ENCODE assay signal across 18 cellular contexts in genomic region chr2:1837458-1837857, GRCh38.
DNase-seq lines count a peak whose midpoint lies in the region; ATAC-seq and TF ChIP-seq lines count a peak whose summit lies in the region.
"Had no signal": no experiment of that assay in that cellular context is flagged by ENCODE, and none has a peak within 500 bp of the region (broad histone marks: within the 10 kb centered on the region; RNA-seq: fewer than 3 reads in every experiment).

No MANE protein-coding gene starts in this region.

- H2BK15ac ChIP-seq in neuronal stem cell (ENCODE audit: low read length), result no peak overlapping the region

- POLR2A ChIA-PET in naive thymus-derived CD4-positive, alpha-beta T cell (lab: Charles Lee), result no interaction called here

- H3K4me3 Mint-ChIP-seq in naive thymus-derived CD4-positive, alpha-beta T cell, result no peak overlapping the region
- no peak overlapping the region for H3K4me3 Mint-ChIP-seq in glutamatergic neuron (ENCODE audit: unreplicated experiment)
- H3K4me3 Mint-ChIP-seq: activated CD4-positive, alpha-beta T cell treated with anti-CD3 and anti-CD28 coated beads, Interleukin-2, amount 10 ng/mL, durations not matched to agents 7 days and 5 days; endodermal cell had no signal

- no peak overlapping the region for H3K27ac Mint-ChIP-seq in naive thymus-derived CD4-positive, alpha-beta T cell
- no peak overlapping the region for H3K27ac Mint-ChIP-seq in glutamatergic neuron (ENCODE audit: unreplicated experiment)
- H3K27ac Mint-ChIP-seq: activated CD4-positive, alpha-beta T cell treated with anti-CD3 and anti-CD28 coated beads, Interleukin-2, amount 10 ng/mL, durations not matched to agents 7 days and 5 days; activated T-helper 2 cell treated with anti-CD3 and anti-CD28 coated beads, Interferon-gamma antibody, Interleukin-2, Interleukin-4, amounts not matched to agents 10 μg/mL and 5 μg/mL and 100 μg/mL, durations not matched to agents 14 hours and 24 hours and 36 hours; endodermal cell had no signal

- peaks cover 0 to 27% (median 8%) of the 10 kb centered on the region in 5 donors for H3K27me3 Mint-ChIP-seq in naive thymus-derived CD4-positive, alpha-beta T cell
- H3K27me3 Mint-ChIP-seq in glutamatergic neuron (ENCODE audit: unreplicated experiment), result peaks cover 11% of the 10 kb centered on the region
- H3K27me3 Mint-ChIP-seq: activated CD4-positive, alpha-beta T cell treated with anti-CD3 and anti-CD28 coated beads, Interleukin-2, amount 10 ng/mL, durations not matched to agents 7 days and 5 days had no signal

- H3K4me1 ChIP-seq in neuronal stem cell (ENCODE audit: control insufficient read depth in 2 of 2, insufficient read depth in 1 of 2, low read depth in 1 of 2, low read length in 2 of 2), result peaks cover 0 to 18% of the 10 kb centered on the region in 2 donors
- no peaks in the 10 kb centered on the region for H3K4me1 ChIP-seq in naive thymus-derived CD4-positive, alpha-beta T cell (ENCODE audit: control insufficient read depth in 2 of 2, insufficient read depth in 2 of 2, low read length in 2 of 2)
- H3K4me1 ChIP-seq: vagina had no signal

- no peaks in the 10 kb centered on the region for H3K36me3 ChIP-seq in neuronal stem cell (replicated peaks in 1 of 2; ENCODE audit: control insufficient read depth in 2 of 2, insufficient read depth in 2 of 2, low read length in 2 of 2)
- no peaks in the 10 kb centered on the region for H3K36me3 ChIP-seq in naive thymus-derived CD4-positive, alpha-beta T cell (ENCODE audit: control insufficient read depth in 2 of 3, insufficient read depth in 3 of 3, low read length in 3 of 3)
- H3K36me3 ChIP-seq: brain microvascular endothelial cell, neutrophil, vagina had no signal

- no peak overlapping the region for H2AFZ ChIP-seq in neuronal stem cell (ENCODE audit: low read length)

- H2BK5ac ChIP-seq in neuronal stem cell (ENCODE audit: low read length), result no peak overlapping the region

- H3K79me1 ChIP-seq in neuronal stem cell (ENCODE audit: low read depth, low read length), result no peaks in the 10 kb centered on the region

- peaks cover 0 to 3% (median 2%) of the 10 kb centered on the region in 3 experiments for H3K27me3 ChIP-seq in neuronal stem cell (ENCODE audit: control insufficient read depth in 3 of 3, insufficient read depth in 3 of 3, low read depth in 1 of 3, low read length in 3 of 3)
- no peaks in the 10 kb centered on the region for H3K27me3 ChIP-seq in naive thymus-derived CD4-positive, alpha-beta T cell (ENCODE audit: control insufficient read depth in 2 of 2, insufficient read depth in 2 of 2, low read length in 2 of 2)
- H3K27me3 ChIP-seq: brain microvascular endothelial cell, neutrophil, vagina had no signal

- no peak overlapping the region for H3K4me2 ChIP-seq in neuronal stem cell (ENCODE audit: insufficient read depth, low read length, poor library complexity, severe bottlenecking)

- no peaks in the 10 kb centered on the region for H3K36me3 Mint-ChIP-seq in naive thymus-derived CD4-positive, alpha-beta T cell
- peaks cover 10% of the 10 kb centered on the region for H3K36me3 Mint-ChIP-seq in glutamatergic neuron (ENCODE audit: unreplicated experiment)

- H3K18ac ChIP-seq in neuronal stem cell (ENCODE audit: low read length), result peak overlapping the region; percentile 91

- H3K4me3 ChIP-seq in neuronal stem cell (ENCODE audit: low read length in 2 of 2), result no peak overlapping the region
- no peak overlapping the region for H3K4me3 ChIP-seq in naive thymus-derived CD4-positive, alpha-beta T cell (ENCODE audit: low read length)
- H3K4me3 ChIP-seq: vagina had no signal

- H2BK12ac ChIP-seq in neuronal stem cell (ENCODE audit: low read length), result no peak overlapping the region

- no peaks in the 10 kb centered on the region for H3K9me3 ChIP-seq in neuronal stem cell (replicated peaks in 1 of 2; ENCODE audit: control insufficient read depth in 2 of 2, insufficient read depth in 1 of 2, low read depth in 1 of 2, low read length in 2 of 2)
- no peaks in the 10 kb centered on the region for H3K9me3 ChIP-seq in naive thymus-derived CD4-positive, alpha-beta T cell (ENCODE audit: control insufficient read depth in 2 of 3, low read length in 3 of 3)
- H3K9me3 ChIP-seq: neutrophil, vagina had no signal

- no peak overlapping the region for H3K9ac ChIP-seq in neuronal stem cell (ENCODE audit: low read depth, low read length, poor library complexity)

- H3K14ac ChIP-seq in neuronal stem cell (ENCODE audit: low read length), result no peak overlapping the region

- peak; percentile 32 for DNase-seq in NCI-H2029 (lab: John Stamatoyannopoulos, UW)
- no peak for DNase-seq in NCI-H2029 treated with DMSO at 0.1 percent for 48 hours (lab: John Stamatoyannopoulos, UW)
- peak; percentile 33 for DNase-seq in NCI-H1417 treated with DMSO at 0.1 percent for 48 hours (lab: John Stamatoyannopoulos, UW)
- no peak for DNase-seq in neuronal stem cell (ENCODE audit: low spot score)
- no peak for DNase-seq in NCI-H446 (lab: John Stamatoyannopoulos, UW)
- no peak for DNase-seq in naive thymus-derived CD4-positive, alpha-beta T cell
- no peak for DNase-seq in glutamatergic neuron
- DNase-seq: 8988T; activated CD4-positive, alpha-beta T cell treated with anti-CD3 and anti-CD28 coated beads, Interleukin-2, amount 10 ng/mL, durations not matched to agents 7 days and 5 days; brain microvascular endothelial cell; NCI-H1694 treated with DMSO at 0.1 percent for 48 hours; stimulated activated CD8-positive, alpha-beta memory T cell treated with anti-CD3 and anti-CD28 coated beads, Interleukin-4, amount 100 ng/mL, for 48 hours had no signal

- no peak overlapping the region for H2BK120ac ChIP-seq in neuronal stem cell (ENCODE audit: low read depth, low read length)

- TF ChIP-seq CTCF in glutamatergic neuron (IDR thresholded peaks at IDR 0.05; ENCODE audit: partially characterized antibody, unreplicated experiment), result no peak

- no peak overlapping the region for H2AK5ac ChIP-seq in neuronal stem cell (ENCODE audit: low read depth, low read length)

- H3K23ac ChIP-seq in neuronal stem cell (ENCODE audit: low read depth, low read length, poor library complexity), result no peak overlapping the region

- H4K91ac ChIP-seq in neuronal stem cell (ENCODE audit: low read depth, low read length, poor library complexity), result peak overlapping the region; percentile 58

- no CpG with 5 or more reads among the region's 7 CpGs for WGBS in neuronal stem cell (ENCODE audit: extremely low coverage in 2 of 2, insufficient read length in 2 of 2, insufficient replicate concordance in 1 of 2), 2 donors

- H3K27ac ChIP-seq in angular gyrus (ENCODE audit: low read depth, low read length) (peak overlapping the region; percentile 20), neuronal stem cell (replicated peaks; ENCODE audit: low read length) (peak overlapping the region; percentile 67)
- H3K27ac ChIP-seq in naive thymus-derived CD4-positive, alpha-beta T cell (ENCODE audit: low read depth, low read length), result no peak overlapping the region
- H3K27ac ChIP-seq: brain microvascular endothelial cell, neutrophil, vagina, VCaP had no signal

- H4K8ac ChIP-seq in neuronal stem cell (ENCODE audit: low read depth, low read length), result no peak overlapping the region

- CTCF ChIA-PET in naive thymus-derived CD4-positive, alpha-beta T cell (lab: Charles Lee), result no interaction called here

- intact Hi-C loops in naive thymus-derived CD4-positive, alpha-beta T cell (cut with micrococcal nuclease), result no loop called here

- H3K9me3 Mint-ChIP-seq in naive thymus-derived CD4-positive, alpha-beta T cell, result peaks cover 0 to 3% (median 0%) of the 10 kb centered on the region in 11 donors
- H3K9me3 Mint-ChIP-seq in glutamatergic neuron (ENCODE audit: unreplicated experiment), result peaks cover 9% of the 10 kb centered on the region
- H3K9me3 Mint-ChIP-seq: activated CD4-positive, alpha-beta T cell treated with anti-CD3 and anti-CD28 coated beads, Interleukin-2, amount 10 ng/mL, durations not matched to agents 7 days and 5 days; activated T-helper 2 cell treated with anti-CD3 and anti-CD28 coated beads, Interferon-gamma antibody, Interleukin-2, Interleukin-4, amounts not matched to agents 10 μg/mL and 5 μg/mL and 100 μg/mL, durations not matched to agents 14 hours and 24 hours and 36 hours; endodermal cell had no signal

- no peak overlapping the region for H3K4ac ChIP-seq in neuronal stem cell (ENCODE audit: low read length)

- ATAC-seq in naive thymus-derived CD4-positive, alpha-beta T cell, result no peak

- H3K4me1 Mint-ChIP-seq in naive thymus-derived CD4-positive, alpha-beta T cell, result no peaks in the 10 kb centered on the region
- H3K4me1 Mint-ChIP-seq in glutamatergic neuron (ENCODE audit: low read depth, unreplicated experiment), result peaks cover 18% of the 10 kb centered on the region
- H3K4me1 Mint-ChIP-seq: activated CD4-positive, alpha-beta T cell treated with anti-CD3 and anti-CD28 coated beads, Interleukin-2, amount 10 ng/mL, durations not matched to agents 7 days and 5 days had no signal

Comparison
In these comparisons a context has a peak if more than half of its experiments do, and no peak if none do; other contexts are left out.
1. DNase-seq: peak in NCI-H2029 (single experiment) and NCI-H1417 treated with DMSO at 0.1 percent for 48 hours (single experiment); none in NCI-H2029 treated with DMSO at 0.1 percent for 48 hours (single experiment), neuronal stem cell (single experiment), NCI-H446 (0 of 2), naive thymus-derived CD4-positive, alpha-beta T cell (0 of 9) and glutamatergic neuron (single experiment).